ENCODE assay signal across 18 cellular contexts in the genomic region with DNA sequence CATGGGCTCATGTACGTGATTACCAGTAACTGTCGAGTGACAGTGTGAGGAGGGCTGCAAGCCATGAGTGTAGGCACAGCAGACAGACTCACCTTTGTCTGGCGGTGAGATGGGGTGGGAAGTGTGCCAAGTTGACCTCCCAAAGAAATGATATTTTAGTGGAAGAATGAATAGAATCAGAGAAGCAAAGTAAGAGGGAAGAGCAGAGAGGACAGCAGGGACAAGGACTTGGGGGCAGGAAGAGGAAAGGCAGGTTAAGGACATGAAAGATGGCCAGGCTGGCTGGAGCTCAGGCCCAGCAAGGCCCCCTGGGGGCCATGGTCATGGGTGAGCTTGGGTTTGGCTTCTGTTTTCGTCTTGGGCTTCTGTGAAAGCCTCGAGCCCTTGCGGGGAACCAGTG. TPM values are rescaled to one million over a fixed set of nuclear protein-coding genes. Genes with fewer than 3 reads are reported as not detected.
DNase-seq lines count a peak whose midpoint lies in the region; ATAC-seq and TF ChIP-seq lines count a peak whose summit lies in the region.
"Had no signal": no experiment of that assay in that cellular context is flagged by ENCODE, and none has a peak within 500 bp of the region (broad histone marks: within the 10 kb centered on the region; RNA-seq: fewer than 3 reads in every experiment).

No MANE protein-coding gene starts in this region.

- H3K27me3 ChIP-seq in osteoblast (ENCODE audit: insufficient read depth, low read length) = no peaks in the 10 kb centered on the region

- no peaks in the 10 kb centered on the region for H3K9me3 ChIP-seq in osteoblast (ENCODE audit: low read depth, low read length)

- no peak for DNase-seq in activated naive CD8-positive, alpha-beta T cell treated with anti-CD3 and anti-CD28 coated beads, Interleukin-2, amount 50 U/mL, for 24 hours
- DNase-seq in activated naive CD8-positive, alpha-beta T cell treated with anti-CD3 and anti-CD28 coated beads for 36 hours = no peak
- DNase-seq in RWPE1 (ENCODE audit: low spot score) (no peak), osteoblast (ENCODE audit: insufficient read length, low spot score, missing footprints) (no peak), ureter (ENCODE audit: low spot score) (no peak), GM13977 (ENCODE audit: low spot score) (no peak)
- DNase-seq: CD4-positive, alpha-beta T cell; HCEC 1CT; KG1; MM.1S; NCI-H2029; NCI-H446 treated with DMSO at 0.1 percent for 48 hours; NCI-H526; RPMI8226; SIG-M5 had no signal

- H3K27ac Mint-ChIP-seq in activated naive CD8-positive, alpha-beta T cell treated with anti-CD3 and anti-CD28 coated beads, Interleukin-2, amount 50 U/mL, for 24 hours = peak overlapping the region; percentile 13
- H3K27ac Mint-ChIP-seq in activated naive CD8-positive, alpha-beta T cell treated with anti-CD3 and anti-CD28 coated beads for 36 hours = no peak overlapping the region
- H3K27ac Mint-ChIP-seq: CD4-positive, alpha-beta T cell had no signal

- H3K27ac ChIP-seq in RWPE1 (peak overlapping the region; percentile 47), osteoblast (ENCODE audit: low read depth, low read length) (peak overlapping the region; percentile 18)
- H3K27ac ChIP-seq: 22Rv1, SK-N-MC had no signal

- no peaks in the 10 kb centered on the region for H3K36me3 Mint-ChIP-seq in activated naive CD8-positive, alpha-beta T cell treated with anti-CD3 and anti-CD28 coated beads, Interleukin-2, amount 50 U/mL, for 24 hours (ENCODE audit: low read depth)
- no peaks in the 10 kb centered on the region for H3K36me3 Mint-ChIP-seq in activated naive CD8-positive, alpha-beta T cell treated with anti-CD3 and anti-CD28 coated beads for 36 hours

- peaks cover 93% of the 10 kb centered on the region for H3K36me3 ChIP-seq in osteoblast (ENCODE audit: insufficient read depth, low read length)

- no peak for ATAC-seq in activated naive CD8-positive, alpha-beta T cell treated with anti-CD3 and anti-CD28 coated beads, Interleukin-2, amount 50 U/mL, for 24 hours
- ATAC-seq in GM21447 (IDR thresholded peaks at IDR 0.05; ENCODE audit: unreplicated experiment) = no peak

- no peaks in the 10 kb centered on the region for H3K4me1 Mint-ChIP-seq in activated naive CD8-positive, alpha-beta T cell treated with anti-CD3 and anti-CD28 coated beads, Interleukin-2, amount 50 U/mL, for 24 hours
- H3K4me1 Mint-ChIP-seq in activated naive CD8-positive, alpha-beta T cell treated with anti-CD3 and anti-CD28 coated beads for 36 hours = no peaks in the 10 kb centered on the region

- no peak overlapping the region for H3K4me2 ChIP-seq in osteoblast (ENCODE audit: insufficient read depth, low read length)

- no peak overlapping the region for H3K4me3 ChIP-seq in osteoblast (ENCODE audit: insufficient read depth, low read length)
- H3K4me3 ChIP-seq: SK-N-MC had no signal

- in situ Hi-C loops in GM13977 (cut with MboI; ENCODE audit: low pct_unique_long_range_greater_than_20kb, low sequenced_read_pairs, unreplicated experiment) = no loop called here

- peaks cover 23% of the 10 kb centered on the region for H3K4me1 ChIP-seq in osteoblast (ENCODE audit: insufficient read depth, low read length)

- POLR2A ChIA-PET in RWPE1 (lab: Yijun Ruan, JAX; ENCODE audit: low non-redundant PET) = no interaction called here

- no peak overlapping the region for H3K4me3 Mint-ChIP-seq in activated naive CD8-positive, alpha-beta T cell treated with anti-CD3 and anti-CD28 coated beads, Interleukin-2, amount 50 U/mL, for 24 hours
- H3K4me3 Mint-ChIP-seq in activated naive CD8-positive, alpha-beta T cell treated with anti-CD3 and anti-CD28 coated beads for 36 hours = no peak overlapping the region
- H3K4me3 Mint-ChIP-seq: CD4-positive, alpha-beta T cell had no signal

- no peaks in the 10 kb centered on the region for H3K9me3 Mint-ChIP-seq in activated naive CD8-positive, alpha-beta T cell treated with anti-CD3 and anti-CD28 coated beads, Interleukin-2, amount 50 U/mL, for 24 hours
- H3K9me3 Mint-ChIP-seq in activated naive CD8-positive, alpha-beta T cell treated with anti-CD3 and anti-CD28 coated beads for 36 hours = no peaks in the 10 kb centered on the region
- H3K9me3 Mint-ChIP-seq: CD4-positive, alpha-beta T cell had no signal

- H3K79me2 ChIP-seq in osteoblast (ENCODE audit: insufficient read depth, low read length) = no peaks in the 10 kb centered on the region

- TF ChIP-seq CTCF in RWPE1 (conservative IDR thresholded peaks at IDR 0.05; ENCODE audit: low read depth) (no peak), osteoblast (IDR thresholded peaks at IDR 0.05; ENCODE audit: extremely low read depth, low read depth, low read length) (no peak), GM13977 (IDR thresholded peaks at IDR 0.05; ENCODE audit: extremely low read depth, insufficient read depth, missing control alignments) (no peak)

- H2AFZ ChIP-seq in osteoblast (ENCODE audit: low read length) = no peak overlapping the region

- CTCF ChIA-PET in RWPE1 (lab: Yijun Ruan, JAX) = interaction anchor here (1.4 kb wide), 1 partner anchor 21 kb away, joined by 3 read pairs; no protein-coding TSS in a partner anchor

- H3K27me3 Mint-ChIP-seq in activated naive CD8-positive, alpha-beta T cell treated with anti-CD3 and anti-CD28 coated beads, Interleukin-2, amount 50 U/mL, for 24 hours = peaks cover under 1% of the 10 kb centered on the region
- no peaks in the 10 kb centered on the region for H3K27me3 Mint-ChIP-seq in activated naive CD8-positive, alpha-beta T cell treated with anti-CD3 and anti-CD28 coated beads for 36 hours
- H3K27me3 Mint-ChIP-seq: CD4-positive, alpha-beta T cell had no signal

- no peaks in the 10 kb centered on the region for H4K20me1 ChIP-seq in osteoblast (ENCODE audit: insufficient read depth, low read length)

RNA-seq across cellular contexts. Expression of a gene that starts 20.2 kb away (rescaled TPM):
- not detected for total RNA-seq in activated naive CD8-positive, alpha-beta T cell treated with anti-CD3 and anti-CD28 coated beads for 36 hours
- 1,700 and 2,120 TPM in 2 replicates for total RNA-seq in osteoblast
- 147 TPM for total RNA-seq in ureter

Comparison
In these comparisons a context has a peak if more than half of its experiments do, and no peak if none do; other contexts are left out.
1. RNA of a gene that starts 20.2 kb away (total RNA-seq): 1,700 to 2,120 TPM in osteoblast and 147 TPM in ureter (single experiment); not detected in activated naive CD8-positive, alpha-beta T cell treated with anti-CD3 and anti-CD28 coated beads for 36 hours; every median in the first group is over 100 times any median in the second.